In the genomic region with DNA sequence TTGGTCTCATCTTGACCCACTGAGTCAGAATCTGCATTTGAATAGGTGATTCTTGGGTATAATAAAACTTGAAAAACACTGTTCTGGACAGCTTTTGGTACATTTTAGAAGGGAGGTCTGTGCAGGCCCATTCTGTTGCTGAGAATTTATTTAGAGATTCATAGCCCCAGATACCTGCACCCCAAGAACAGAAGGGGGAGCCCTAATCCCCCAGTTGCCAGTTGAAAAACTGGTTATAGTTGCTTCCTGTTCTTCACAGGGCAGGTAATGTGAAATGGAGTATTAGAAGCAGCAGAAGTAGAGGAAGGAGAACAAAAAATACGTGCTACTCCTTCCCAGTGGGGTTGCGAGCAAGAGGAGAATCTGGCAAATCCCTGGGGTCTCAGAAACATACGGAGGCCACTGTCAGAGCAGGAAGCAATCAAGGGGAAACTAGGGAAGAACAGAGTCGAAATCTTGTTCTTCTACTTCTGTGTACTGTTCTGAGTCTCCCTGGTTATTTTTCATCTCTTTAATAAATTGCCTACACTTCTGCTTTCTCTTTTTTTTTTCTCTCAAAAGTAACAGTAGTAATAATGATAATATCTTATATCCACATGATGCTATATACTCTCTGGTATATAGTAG, we compare ENCODE assay signal across 1 cellular context.
TF ChIP-seq lines count a peak whose summit lies in the region.

No MANE protein-coding gene starts in this region.

TF ChIP-seq in SK-N-SH treated with all-trans-retinoic acid at 6 μM for 48 hours, 23 proteins besides CTCF, POLR2A, EP300 and RAD21 (continued from another document):
- TF ChIP-seq, protein P1, sequence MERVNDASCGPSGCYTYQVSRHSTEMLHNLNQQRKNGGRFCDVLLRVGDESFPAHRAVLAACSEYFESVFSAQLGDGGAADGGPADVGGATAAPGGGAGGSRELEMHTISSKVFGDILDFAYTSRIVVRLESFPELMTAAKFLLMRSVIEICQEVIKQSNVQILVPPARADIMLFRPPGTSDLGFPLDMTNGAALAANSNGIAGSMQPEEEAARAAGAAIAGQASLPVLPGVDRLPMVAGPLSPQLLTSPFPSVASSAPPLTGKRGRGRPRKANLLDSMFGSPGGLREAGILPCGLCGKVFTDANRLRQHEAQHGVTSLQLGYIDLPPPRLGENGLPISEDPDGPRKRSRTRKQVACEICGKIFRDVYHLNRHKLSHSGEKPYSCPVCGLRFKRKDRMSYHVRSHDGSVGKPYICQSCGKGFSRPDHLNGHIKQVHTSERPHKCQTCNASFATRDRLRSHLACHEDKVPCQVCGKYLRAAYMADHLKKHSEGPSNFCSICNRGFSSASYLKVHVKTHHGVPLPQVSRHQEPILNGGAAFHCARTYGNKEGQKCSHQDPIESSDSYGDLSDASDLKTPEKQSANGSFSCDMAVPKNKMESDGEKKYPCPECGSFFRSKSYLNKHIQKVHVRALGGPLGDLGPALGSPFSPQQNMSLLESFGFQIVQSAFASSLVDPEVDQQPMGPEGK (CRISPR knock-in tag; IDR thresholded peaks at IDR 0.05; ENCODE audit: borderline replicate concordance): no peak
- TF ChIP-seq RARB (CRISPR knock-in tag; IDR thresholded peaks at IDR 0.05) (no peak), BACH2 (CRISPR knock-in tag; IDR thresholded peaks at IDR 0.05; ENCODE audit: borderline replicate concordance) (no peak), SNAI2 (CRISPR knock-in tag; IDR thresholded peaks at IDR 0.05) (no peak), ZNF8 (CRISPR knock-in tag; IDR thresholded peaks at IDR 0.05) (no peak), ARNTL (CRISPR knock-in tag; IDR thresholded peaks at IDR 0.05; ENCODE audit: borderline replicate concordance, low read depth) (no peak), TOX (CRISPR knock-in tag; IDR thresholded peaks at IDR 0.05; ENCODE audit: borderline replicate concordance) (no peak), ISL1 (CRISPR knock-in tag; IDR thresholded peaks at IDR 0.05) (no peak), ZC3H10 (CRISPR knock-in tag; IDR thresholded peaks at IDR 0.05) (no peak), TCF4 (CRISPR knock-in tag; IDR thresholded peaks at IDR 0.05; ENCODE audit: borderline replicate concordance) (no peak)
- TF ChIP-seq, protein P2, sequence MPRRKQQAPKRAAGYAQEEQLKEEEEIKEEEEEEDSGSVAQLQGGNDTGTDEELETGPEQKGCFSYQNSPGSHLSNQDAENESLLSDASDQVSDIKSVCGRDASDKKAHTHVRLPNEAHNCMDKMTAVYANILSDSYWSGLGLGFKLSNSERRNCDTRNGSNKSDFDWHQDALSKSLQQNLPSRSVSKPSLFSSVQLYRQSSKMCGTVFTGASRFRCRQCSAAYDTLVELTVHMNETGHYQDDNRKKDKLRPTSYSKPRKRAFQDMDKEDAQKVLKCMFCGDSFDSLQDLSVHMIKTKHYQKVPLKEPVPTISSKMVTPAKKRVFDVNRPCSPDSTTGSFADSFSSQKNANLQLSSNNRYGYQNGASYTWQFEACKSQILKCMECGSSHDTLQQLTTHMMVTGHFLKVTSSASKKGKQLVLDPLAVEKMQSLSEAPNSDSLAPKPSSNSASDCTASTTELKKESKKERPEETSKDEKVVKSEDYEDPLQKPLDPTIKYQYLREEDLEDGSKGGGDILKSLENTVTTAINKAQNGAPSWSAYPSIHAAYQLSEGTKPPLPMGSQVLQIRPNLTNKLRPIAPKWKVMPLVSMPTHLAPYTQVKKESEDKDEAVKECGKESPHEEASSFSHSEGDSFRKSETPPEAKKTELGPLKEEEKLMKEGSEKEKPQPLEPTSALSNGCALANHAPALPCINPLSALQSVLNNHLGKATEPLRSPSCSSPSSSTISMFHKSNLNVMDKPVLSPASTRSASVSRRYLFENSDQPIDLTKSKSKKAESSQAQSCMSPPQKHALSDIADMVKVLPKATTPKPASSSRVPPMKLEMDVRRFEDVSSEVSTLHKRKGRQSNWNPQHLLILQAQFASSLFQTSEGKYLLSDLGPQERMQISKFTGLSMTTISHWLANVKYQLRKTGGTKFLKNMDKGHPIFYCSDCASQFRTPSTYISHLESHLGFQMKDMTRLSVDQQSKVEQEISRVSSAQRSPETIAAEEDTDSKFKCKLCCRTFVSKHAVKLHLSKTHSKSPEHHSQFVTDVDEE (CRISPR knock-in tag; IDR thresholded peaks at IDR 0.05): no peak
- TF ChIP-seq, protein P3, sequence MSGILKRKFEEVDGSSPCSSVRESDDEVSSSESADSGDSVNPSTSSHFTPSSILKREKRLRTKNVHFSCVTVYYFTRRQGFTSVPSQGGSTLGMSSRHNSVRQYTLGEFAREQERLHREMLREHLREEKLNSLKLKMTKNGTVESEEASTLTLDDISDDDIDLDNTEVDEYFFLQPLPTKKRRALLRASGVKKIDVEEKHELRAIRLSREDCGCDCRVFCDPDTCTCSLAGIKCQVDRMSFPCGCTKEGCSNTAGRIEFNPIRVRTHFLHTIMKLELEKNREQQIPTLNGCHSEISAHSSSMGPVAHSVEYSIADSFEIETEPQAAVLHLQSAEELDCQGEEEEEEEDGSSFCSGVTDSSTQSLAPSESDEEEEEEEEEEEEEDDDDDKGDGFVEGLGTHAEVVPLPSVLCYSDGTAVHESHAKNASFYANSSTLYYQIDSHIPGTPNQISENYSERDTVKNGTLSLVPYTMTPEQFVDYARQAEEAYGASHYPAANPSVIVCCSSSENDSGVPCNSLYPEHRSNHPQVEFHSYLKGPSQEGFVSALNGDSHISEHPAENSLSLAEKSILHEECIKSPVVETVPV (CRISPR knock-in tag; IDR thresholded peaks at IDR 0.05): no peak
